Comparison of ENCODE assay signal across 14 cellular contexts in genomic region chr9:113556877-113557593, GRCh38.
A peak's percentile ranks its signal among the peaks of the same experiment; 100 is the strongest.
DNase-seq lines count a peak whose midpoint lies in the region; ATAC-seq, FAIRE-seq and TF ChIP-seq lines count a peak whose summit lies in the region.
"Had no signal": no experiment of that assay in that cellular context is flagged by ENCODE, and none has a peak within 500 bp of the region (broad histone marks: within the 10 kb centered on the region; RNA-seq: fewer than 3 reads in every experiment).

No MANE protein-coding gene starts in this region.

- no peaks in the 10 kb centered on the region for H3K9me3 ChIP-seq in GM12878 (replicated peaks; ENCODE audit: control insufficient read depth, insufficient read depth, low read length)
- H3K9me3 ChIP-seq in esophagus muscularis mucosa = no peaks in the 10 kb centered on the region
- H3K9me3 ChIP-seq: lower lobe of right lung had no signal

- H3K4me2 ChIP-seq in GM12878 (ENCODE audit: control insufficient read depth, insufficient read depth) = no peak overlapping the region
- H3K4me2 ChIP-seq: hepatocyte had no signal

- no peaks in the 10 kb centered on the region; the same call in 1 of the 2 replicates for H3K79me2 ChIP-seq in GM12878 (ENCODE audit: control insufficient read depth, insufficient read depth, low read length)
- H3K79me2 ChIP-seq: hepatocyte had no signal

- no peaks in the 10 kb centered on the region for H3K9me3 Mint-ChIP-seq in activated naive CD4-positive, alpha-beta T cell treated with anti-CD3 and anti-CD28 coated beads, Interleukin-2, amount 50 U/mL, for 72 hours
- H3K9me3 Mint-ChIP-seq in stimulated activated naive CD8-positive, alpha-beta T cell treated with anti-CD3 and anti-CD28 coated beads, Interleukin-15, Interleukin-2, amounts not matched to agents 100 ng/mL and 50 ng/mL, for 24 hours = no peaks in the 10 kb centered on the region

- RAD21 ChIA-PET in GM12878 (lab: Charles Lee; ENCODE audit: unreplicated experiment) = no interaction called here

- H3K27me3 Mint-ChIP-seq in stimulated activated naive CD8-positive, alpha-beta T cell treated with anti-CD3 and anti-CD28 coated beads, Interleukin-15, Interleukin-2, amounts not matched to agents 100 ng/mL and 50 ng/mL, for 24 hours = no peaks in the 10 kb centered on the region

- TF ChIP-seq CTCF in GM12878 (IDR thresholded peaks at IDR 0.05 in 2 of 3, conservative IDR thresholded peaks at IDR 0.05 in 1 of 3; ENCODE audit: control insufficient read depth in 2 of 3, extremely low read depth in 1 of 3, insufficient read depth in 1 of 3, low read depth in 3 of 3, low read length in 3 of 3) = no peak
- TF ChIP-seq CTCF in esophagus muscularis mucosa (IDR thresholded peaks at IDR 0.05) = no peak

- TF ChIP-seq POLR2A in GM12878 (IDR thresholded peaks at IDR 0.05; ENCODE audit: low read depth, low read length) (no peak), esophagus muscularis mucosa (IDR thresholded peaks at IDR 0.05; ENCODE audit: low read depth) (no peak)

- CTCF ChIA-PET in GM12878 (lab: Yijun Ruan, JAX) = interaction anchor here (1.7 kb wide), 1 partner anchor 35 kb away, joined by 4 read pairs; no protein-coding TSS in a partner anchor

- TF ChIP-seq EP300 in GM12878 (IDR thresholded peaks at IDR 0.05; ENCODE audit: borderline replicate concordance in 1 of 2, control insufficient read depth in 1 of 2, low read depth in 2 of 2, low read length in 2 of 2) = no peak
- no peak for TF ChIP-seq EP300 in esophagus muscularis mucosa (IDR thresholded peaks at IDR 0.05)

- H3K4me3 Mint-ChIP-seq in stimulated activated naive CD8-positive, alpha-beta T cell treated with anti-CD3 and anti-CD28 coated beads, Interleukin-15, Interleukin-2, amounts not matched to agents 100 ng/mL and 50 ng/mL, for 24 hours = no peak overlapping the region

- intact Hi-C loops in GM12878 (cut with micrococcal nuclease; ENCODE audit: unreplicated experiment) (no loop called here), esophagus muscularis mucosa (cut with DNase I) (no loop called here)

- no peak overlapping the region for H3K9ac ChIP-seq in GM12878 (ENCODE audit: control insufficient read depth, insufficient read depth, low read length)

- no peak for TF ChIP-seq RAD21 in GM12878 (IDR thresholded peaks at IDR 0.05; ENCODE audit: insufficient read depth, low read depth, low read length)

- no TSS peak for BruUV-seq in GM12878 (replicated peaks; lab: Mats Ljungman, UMichigan)

- ATAC-seq in activated naive CD4-positive, alpha-beta T cell treated with anti-CD3 and anti-CD28 coated beads, Interleukin-2, amount 50 U/mL, for 72 hours = peak; percentile 65 to 70
- ATAC-seq in GM12878 = peak; percentile 29

- peak in 1 of 2 donors; percentile 35 for DNase-seq in activated naive CD4-positive, alpha-beta T cell treated with anti-CD3 and anti-CD28 coated beads, Interleukin-2, amount 50 U/mL, for 72 hours (ENCODE audit: low spot score in 2 of 2)
- DNase-seq in activated naive CD4-positive, alpha-beta T cell (lab: John Stamatoyannopoulos, UW) = no peak
- DNase-seq in GM12878 (ENCODE audit: low read depth, low spot score) (no peak), iris pigment epithelial cell (ENCODE audit: low read depth) (peak; percentile 39), esophagus muscularis mucosa (ENCODE audit: extremely low spot score) (no peak), HUDEP-2 (lab: John Stamatoyannopoulos, UW; ENCODE audit: unreplicated experiment in 76 of 76) (no peak), germinal center (ENCODE audit: low spot score) (no peak)
- DNase-seq: effector memory CD4-positive, alpha-beta T cell; lower lobe of right lung; MV-4-11; NCI-H2227 treated with DMSO at 0.1 percent for 48 hours; OCI-M1 had no signal

- H3K36me3 ChIP-seq in GM12878 (ENCODE audit: control insufficient read depth in 2 of 2, insufficient read depth in 2 of 2, low read length in 1 of 2) = peaks cover 6 to 12% of the 10 kb centered on the region in 2 experiments; a peak in 3 of 4 replicates
- H3K36me3 ChIP-seq in esophagus muscularis mucosa = no peaks in the 10 kb centered on the region
- H3K36me3 ChIP-seq: lower lobe of right lung had no signal

- POLR2A ChIA-PET in GM12878 (lab: Charles Lee) = no interaction called here

- H3K27ac ChIP-seq in GM12878 (ENCODE audit: control insufficient read depth, insufficient read depth) (no peak overlapping the region), esophagus muscularis mucosa (replicated peaks in 1 of 4) (no peak overlapping the region)
- H3K27ac ChIP-seq: lower lobe of right lung had no signal

- H3K4me1 ChIP-seq in GM12878 (ENCODE audit: control insufficient read depth, insufficient read depth, low read length) (no peaks in the 10 kb centered on the region; the same call in 1 of the 2 replicates), esophagus muscularis mucosa (peaks cover 24 to 34% (median 26%) of the 10 kb centered on the region in 4 donors)

- peak overlapping the region in 1 of 2 donors; percentile 1 for H3K27ac Mint-ChIP-seq in activated naive CD4-positive, alpha-beta T cell treated with anti-CD3 and anti-CD28 coated beads, Interleukin-2, amount 50 U/mL, for 72 hours
- H3K27ac Mint-ChIP-seq in stimulated activated naive CD8-positive, alpha-beta T cell treated with anti-CD3 and anti-CD28 coated beads, Interleukin-15, Interleukin-2, amounts not matched to agents 100 ng/mL and 50 ng/mL, for 24 hours = peak overlapping the region; percentile 91

- SMC1A ChIA-PET in GM12878 (lab: Charles Lee; ENCODE audit: uncharacterized antibody, unreplicated experiment) = no interaction called here

- in situ Hi-C loops in GM12878 (cut with MboI) = no loop called here

- H3K4me3 ChIP-seq in GM12878 (no peak overlapping the region), esophagus muscularis mucosa (no peak overlapping the region)
- H3K4me3 ChIP-seq: hepatocyte, lower lobe of right lung had no signal

- H2AFZ ChIP-seq in GM12878 (ENCODE audit: control insufficient read depth, low read depth, low read length) = no peak overlapping the region
- H2AFZ ChIP-seq: hepatocyte had no signal

- peaks cover 3% of the 10 kb centered on the region; the same call in 1 of the 2 replicates for H4K20me1 ChIP-seq in GM12878 (ENCODE audit: control insufficient read depth, insufficient read depth)

- H3K36me3 Mint-ChIP-seq in activated naive CD4-positive, alpha-beta T cell treated with anti-CD3 and anti-CD28 coated beads, Interleukin-2, amount 50 U/mL, for 72 hours = no peaks in the 10 kb centered on the region
- peaks cover 9% of the 10 kb centered on the region for H3K36me3 Mint-ChIP-seq in stimulated activated naive CD8-positive, alpha-beta T cell treated with anti-CD3 and anti-CD28 coated beads, Interleukin-15, Interleukin-2, amounts not matched to agents 100 ng/mL and 50 ng/mL, for 24 hours (ENCODE audit: low read depth)

- H3K27me3 ChIP-seq in GM12878 (replicated peaks in 1 of 2; ENCODE audit: control insufficient read depth in 2 of 2, insufficient read depth in 2 of 2, low read length in 1 of 2) = no peaks in the 10 kb centered on the region
- H3K27me3 ChIP-seq in esophagus muscularis mucosa = no peaks in the 10 kb centered on the region
- H3K27me3 ChIP-seq: hepatocyte had no signal

- 28% methylated on average over 3 of the region's 3 CpGs for WGBS in GM12878 (ENCODE audit: insufficient coverage, insufficient replicate concordance, low lambda C conversion rate, missing lambda C conversion rate)
- 93% methylated on average over 3 of the region's 3 CpGs for WGBS in esophagus muscularis mucosa

- peaks cover 55% of the 10 kb centered on the region for H3K4me1 Mint-ChIP-seq in stimulated activated naive CD8-positive, alpha-beta T cell treated with anti-CD3 and anti-CD28 coated beads, Interleukin-15, Interleukin-2, amounts not matched to agents 100 ng/mL and 50 ng/mL, for 24 hours (ENCODE audit: low read depth)

- FAIRE-seq in GM12878 (lab: Jason Lieb, UNC) = no peak

TF ChIP-seq in GM12878, 131 proteins besides CTCF, POLR2A, EP300 and RAD21:
- no peak for TF ChIP-seq SREBF1 (IDR thresholded peaks at IDR 0.05; ENCODE audit: low read length)
- TF ChIP-seq, protein P1, sequence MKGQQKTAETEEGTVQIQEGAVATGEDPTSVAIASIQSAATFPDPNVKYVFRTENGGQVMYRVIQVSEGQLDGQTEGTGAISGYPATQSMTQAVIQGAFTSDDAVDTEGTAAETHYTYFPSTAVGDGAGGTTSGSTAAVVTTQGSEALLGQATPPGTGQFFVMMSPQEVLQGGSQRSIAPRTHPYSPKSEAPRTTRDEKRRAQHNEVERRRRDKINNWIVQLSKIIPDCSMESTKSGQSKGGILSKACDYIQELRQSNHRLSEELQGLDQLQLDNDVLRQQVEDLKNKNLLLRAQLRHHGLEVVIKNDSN (IDR thresholded peaks at IDR 0.05; ENCODE audit: borderline replicate concordance, extremely low read length, insufficient read depth, low read depth, low read length) = peak; percentile 32
